21 cellular contexts compared by ENCODE assay signal in genomic region chr10:61052469-61053205, GRCh38.
"Had no signal": no experiment of that assay in that cellular context is flagged by ENCODE, and none has a peak within 500 bp of the region (broad histone marks: within the 10 kb centered on the region; RNA-seq: fewer than 3 reads in every experiment).

No MANE protein-coding gene starts in this region.

- H3K4me1 Mint-ChIP-seq: activated CD4-positive, alpha-beta memory T cell treated with anti-CD3 and anti-CD28 coated beads, Interleukin-2, amount 10 ng/mL, durations not matched to agents 7 days and 5 days; activated CD8-positive, alpha-beta memory T cell treated with anti-CD3 and anti-CD28 coated beads, Interleukin-2, amount 10 ng/mL, durations not matched to agents 7 days and 5 days; central memory CD8-positive, alpha-beta T cell had no signal

- H3K27me3 ChIP-seq: brain microvascular endothelial cell, colonic mucosa, gastrocnemius medialis, stomach had no signal

- H3K4me1 ChIP-seq: colonic mucosa, gastrocnemius medialis, lower lobe of right lung, prostate gland, stomach had no signal

- H3K4me3 ChIP-seq: colonic mucosa, gastrocnemius medialis, lower lobe of right lung, prostate gland, SK-N-MC, skin epidermis, stomach had no signal

- H3K9me3 Mint-ChIP-seq: activated CD4-positive, alpha-beta memory T cell treated with anti-CD3 and anti-CD28 coated beads, Interleukin-2, amount 10 ng/mL, durations not matched to agents 7 days and 5 days; activated T-helper 2 cell treated with anti-CD3 and anti-CD28 coated beads, Interferon-gamma antibody, Interleukin-2, Interleukin-4, amounts not matched to agents 10 μg/mL and 5 μg/mL and 100 μg/mL, durations not matched to agents 14 hours and 24 hours and 36 hours; central memory CD8-positive, alpha-beta T cell; mesothelial cell of epicardium; type B pancreatic cell had no signal

- H3K27me3 Mint-ChIP-seq: activated CD4-positive, alpha-beta memory T cell treated with anti-CD3 and anti-CD28 coated beads, Interleukin-2, amount 10 ng/mL, durations not matched to agents 7 days and 5 days; activated CD8-positive, alpha-beta memory T cell treated with anti-CD3 and anti-CD28 coated beads, Interleukin-2, amount 10 ng/mL, durations not matched to agents 7 days and 5 days; type B pancreatic cell had no signal

- H3K27ac ChIP-seq: brain microvascular endothelial cell, colonic mucosa, gastrocnemius medialis, lower lobe of right lung, prostate gland, SK-N-MC, skin epidermis, stomach, WERI-Rb-1 had no signal

- H3K27ac Mint-ChIP-seq: activated CD4-positive, alpha-beta memory T cell treated with anti-CD3 and anti-CD28 coated beads, Interleukin-2, amount 10 ng/mL, durations not matched to agents 7 days and 5 days; activated CD8-positive, alpha-beta memory T cell treated with anti-CD3 and anti-CD28 coated beads, Interleukin-2, amount 10 ng/mL, durations not matched to agents 7 days and 5 days; activated T-helper 2 cell treated with anti-CD3 and anti-CD28 coated beads, Interferon-gamma antibody, Interleukin-2, Interleukin-4, amounts not matched to agents 10 μg/mL and 5 μg/mL and 100 μg/mL, durations not matched to agents 14 hours and 24 hours and 36 hours; mesothelial cell of epicardium; type B pancreatic cell had no signal

- H3K36me3 Mint-ChIP-seq: activated CD8-positive, alpha-beta memory T cell treated with anti-CD3 and anti-CD28 coated beads, Interleukin-2, amount 10 ng/mL, durations not matched to agents 7 days and 5 days; mesothelial cell of epicardium; type B pancreatic cell had no signal

- H3K9me3 ChIP-seq: colonic mucosa, gastrocnemius medialis, lower lobe of right lung, prostate gland, stomach had no signal

- H3K4me3 Mint-ChIP-seq: activated CD4-positive, alpha-beta memory T cell treated with anti-CD3 and anti-CD28 coated beads, Interleukin-2, amount 10 ng/mL, durations not matched to agents 7 days and 5 days; activated CD8-positive, alpha-beta memory T cell treated with anti-CD3 and anti-CD28 coated beads, Interleukin-2, amount 10 ng/mL, durations not matched to agents 7 days and 5 days; central memory CD8-positive, alpha-beta T cell; mesothelial cell of epicardium; type B pancreatic cell had no signal

- H3K36me3 ChIP-seq: brain microvascular endothelial cell, colonic mucosa, gastrocnemius medialis, lower lobe of right lung, prostate gland, stomach, WERI-Rb-1 had no signal

- DNase-seq: activated CD4-positive, alpha-beta memory T cell treated with anti-CD3 and anti-CD28 coated beads, Interleukin-2, amount 10 ng/mL, durations not matched to agents 7 days and 5 days; activated CD4-positive, alpha-beta T cell treated with anti-CD3 and anti-CD28 coated beads for 4 hours; activated CD8-positive, alpha-beta memory T cell treated with anti-CD3 and anti-CD28 coated beads, Interleukin-2, amount 10 ng/mL, durations not matched to agents 7 days and 5 days; activated naive CD4-positive, alpha-beta T cell treated with Interleukin-2 at 50 U/mL for 16 hours; anterior cingulate cortex; brain microvascular endothelial cell; colonic mucosa; gastrocnemius medialis; head of caudate nucleus; left cardiac atrium; lower lobe of right lung; right cardiac atrium; stomach; WERI-Rb-1 had no signal
